ENCODE assay signal across 15 cellular contexts in the genomic region with DNA sequence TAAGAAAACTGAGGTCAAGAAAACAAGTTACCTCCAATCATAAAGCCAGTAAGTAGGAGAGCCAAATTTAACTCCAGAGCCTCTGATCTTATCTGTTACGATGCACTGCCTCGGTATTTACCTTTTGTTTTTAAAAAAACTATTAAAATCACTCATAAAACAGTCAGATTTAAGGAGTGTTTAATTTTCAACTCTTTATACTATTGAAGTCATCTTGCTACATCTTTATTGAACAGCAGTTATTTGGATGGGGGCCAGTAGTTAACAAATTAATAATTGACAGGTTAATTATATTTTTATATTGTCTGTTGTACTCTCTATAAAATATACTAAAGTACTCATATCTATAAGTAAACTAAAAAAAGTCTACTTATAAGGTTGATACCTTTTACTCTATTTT. TPM values are rescaled to one million over a fixed set of nuclear protein-coding genes. Genes with fewer than 3 reads are reported as not detected.
DNase-seq lines count a peak whose midpoint lies in the region; ATAC-seq and FAIRE-seq lines count a peak whose summit lies in the region.
"Had no signal": no experiment of that assay in that cellular context is flagged by ENCODE, and none has a peak within 500 bp of the region (broad histone marks: within the 10 kb centered on the region; RNA-seq: fewer than 3 reads in every experiment).

No MANE protein-coding gene starts in this region.

- H3K79me1 ChIP-seq in trophoblast cell (ENCODE audit: low read length): no peaks in the 10 kb centered on the region

- no peaks in the 10 kb centered on the region for H4K20me1 ChIP-seq in GM23248 (ENCODE audit: insufficient read depth)

- H4K91ac ChIP-seq in trophoblast cell (ENCODE audit: low read depth, low read length): no peak overlapping the region

- no peaks in the 10 kb centered on the region for H3K79me2 ChIP-seq in GM23248 (ENCODE audit: insufficient read depth)
- no peaks in the 10 kb centered on the region for H3K79me2 ChIP-seq in trophoblast cell (ENCODE audit: control insufficient read depth, insufficient read depth, low read length, poor library complexity)

- H3K4me2 ChIP-seq in GM23248 (ENCODE audit: unreplicated experiment) (no peak overlapping the region), trophoblast cell (ENCODE audit: low read length) (no peak overlapping the region)

- peak overlapping the region; percentile 23; the same call in 1 of the 2 replicates for H3K9ac ChIP-seq in GM23248
- H3K9ac ChIP-seq in trophoblast cell (ENCODE audit: low read length): no peak overlapping the region

- H2BK120ac ChIP-seq in trophoblast cell (ENCODE audit: insufficient read depth, low read length, poor library complexity): no peak overlapping the region

- WGBS in GM23248 (ENCODE audit: low coverage in 1 of 2, low lambda C conversion rate in 2 of 2, missing lambda C conversion rate in 2 of 2), 2 experiments: 96 to 100% methylated on average over 2 of the region's 2 CpGs
- WGBS in trophoblast cell (ENCODE audit: extremely low coverage, insufficient coverage, insufficient read length): no CpG with 5 or more reads among the region's 2 CpGs

- no peaks in the 10 kb centered on the region for H3K27me3 ChIP-seq in GM23248 (replicated peaks; ENCODE audit: insufficient read depth)
- H3K27me3 ChIP-seq in trophoblast cell (ENCODE audit: insufficient read depth, low read length): no peaks in the 10 kb centered on the region

- no peak overlapping the region for H3K18ac ChIP-seq in trophoblast cell (ENCODE audit: low read length)

- H3K9me2 ChIP-seq in GM23248 (ENCODE audit: insufficient read depth): no peaks in the 10 kb centered on the region

- H3K4me1 ChIP-seq in GM23248 (ENCODE audit: insufficient read depth): 0 out of 2 replicates have a peak, but pooled peaks cover 6% of the 10 kb centered on the region
- no peaks in the 10 kb centered on the region for H3K4me1 ChIP-seq in trophoblast cell (ENCODE audit: control insufficient read depth in 1 of 2, insufficient read depth in 2 of 2, low read length in 2 of 2)
- H3K4me1 ChIP-seq: Caco-2 had no signal

- H4K8ac ChIP-seq in trophoblast cell (ENCODE audit: low read depth, low read length): no peak overlapping the region

- no peak for ATAC-seq in GM19351 (IDR thresholded peaks at IDR 0.05; ENCODE audit: unreplicated experiment)
- ATAC-seq: K562 had no signal

- no peaks in the 10 kb centered on the region for H3F3A ChIP-seq in GM23248 (ENCODE audit: insufficient read depth)

- in situ Hi-C loops in GM23248 (cut with MboI): no loop called here

- H3K27ac ChIP-seq in GM23248 (no peak overlapping the region), trophoblast cell (ENCODE audit: low read depth, low read length) (no peak overlapping the region)

- H3K4me3 ChIP-seq in GM23248 (no peak overlapping the region), trophoblast cell (ENCODE audit: low read depth, low read length) (no peak overlapping the region)
- H3K4me3 ChIP-seq: HAP-1, K562 had no signal

- no peak overlapping the region for H3K23ac ChIP-seq in trophoblast cell (ENCODE audit: low read length)

- H3K36me3 ChIP-seq in GM23248 (ENCODE audit: low read depth) (no peaks in the 10 kb centered on the region), trophoblast cell (ENCODE audit: control insufficient read depth in 1 of 2, insufficient read depth in 2 of 2, low read length in 2 of 2) (no peaks in the 10 kb centered on the region)
- H3K36me3 ChIP-seq: HAP-1 had no signal

- FAIRE-seq in RCC 7860 (lab: Jason Lieb, UNC): peak; percentile 53
- FAIRE-seq in endometrium (lab: Jason Lieb, UNC): peak; percentile 97
- FAIRE-seq: K562 had no signal

- DNase-seq in GM23248 (no peak), RCC 7860 (ENCODE audit: low spot score) (no peak), hypothalamus (lab: John Stamatoyannopoulos, UW) (no peak), HuH-7.5 (ENCODE audit: low spot score) (no peak), trophoblast cell (no peak)
- DNase-seq: Caco-2; CD8-positive, alpha-beta memory T cell; GF-D8; GOT3 had no signal

- no peak overlapping the region for H3K14ac ChIP-seq in trophoblast cell (ENCODE audit: low read length)

- no peak overlapping the region for H4K12ac ChIP-seq in trophoblast cell (ENCODE audit: low read depth, low read length)

- H3K9me3 ChIP-seq in GM23248 (ENCODE audit: low read depth) (no peaks in the 10 kb centered on the region), trophoblast cell (ENCODE audit: insufficient read depth, low read depth, low read length) (no peaks in the 10 kb centered on the region)
- H3K9me3 ChIP-seq: Caco-2, HAP-1 had no signal

- no peak overlapping the region for H2BK12ac ChIP-seq in trophoblast cell (ENCODE audit: low read length)

- H2BK5ac ChIP-seq in trophoblast cell (ENCODE audit: low read depth, low read length, poor library complexity): no peak overlapping the region

- no peak overlapping the region for H2AK5ac ChIP-seq in trophoblast cell (ENCODE audit: low read length)

- no peak overlapping the region for H3K4ac ChIP-seq in trophoblast cell (ENCODE audit: low read depth, low read length)

- H2AFZ ChIP-seq in GM23248: no peak overlapping the region
- no peak overlapping the region for H2AFZ ChIP-seq in trophoblast cell (ENCODE audit: insufficient read depth, low read length, poor library complexity)

RNA-seq across cellular contexts. Expression of gene ADIRF, which starts 24.6 kb away (rescaled TPM):
- total RNA-seq in GM23248 (2014; rRNA removed; shearing (Covaris generic)): 17.6 and 34.1 TPM in 2 replicates
- 175 and 184 TPM in 2 replicates for polyA plus RNA-seq in GM23248 (2016; fragmentation: Nextera tagmentation; extraction: Ambion mirVana)
- polyA plus RNA-seq in trophoblast cell (2013): 0.08 TPM in 1 of 2 replicates, not detected in the other
- total RNA-seq: A673; Caco-2; CD8-positive, alpha-beta memory T cell; K562 had no signal
- polyA plus RNA-seq: CD8-positive, alpha-beta memory T cell had no signal

RNA-seq across cellular contexts. Expression of gene FAM25A, which starts 27.2 kb away (rescaled TPM):
- not detected in 2 replicates for total RNA-seq in GM23248 (2014; rRNA removed; shearing (Covaris generic))
- polyA plus RNA-seq in GM23248 (2016; fragmentation: Nextera tagmentation; extraction: Ambion mirVana): not detected in 2 replicates
- not detected in 2 replicates for polyA plus RNA-seq in trophoblast cell (2013)
- total RNA-seq: A673; Caco-2; CD8-positive, alpha-beta memory T cell; K562 had no signal
- polyA plus RNA-seq: BJ; CD8-positive, alpha-beta memory T cell; K562 had no signal

RNA-seq across cellular contexts. Expression of gene SNCG, which starts 34.5 kb away (rescaled TPM):
- 1.2 and 1.8 TPM in 2 replicates for total RNA-seq in GM23248 (2014; rRNA removed; shearing (Covaris generic))
- polyA plus RNA-seq in GM23248 (2016; fragmentation: Nextera tagmentation; extraction: Ambion mirVana): 2.8 and 3.1 TPM in 2 replicates
- polyA plus RNA-seq in trophoblast cell (2013): 0.90 and 1.0 TPM in 2 replicates
- total RNA-seq: A673; CD8-positive, alpha-beta memory T cell had no signal
- polyA plus RNA-seq: CD8-positive, alpha-beta memory T cell had no signal

RNA-seq across cellular contexts. Expression of gene MMRN2, which starts 35.5 kb away (rescaled TPM):
- total RNA-seq in GM23248 (2014; rRNA removed; shearing (Covaris generic)): 4.5 and 7.3 TPM in 2 replicates
- polyA plus RNA-seq in GM23248 (2016; fragmentation: Nextera tagmentation; extraction: Ambion mirVana): 1.2 and 1.5 TPM in 2 replicates
- 0.06 and 0.14 TPM in 2 replicates for polyA plus RNA-seq in trophoblast cell (2013)
- total RNA-seq: A673; CD8-positive, alpha-beta memory T cell had no signal
- polyA plus RNA-seq: CD8-positive, alpha-beta memory T cell had no signal
